In the genomic region with DNA sequence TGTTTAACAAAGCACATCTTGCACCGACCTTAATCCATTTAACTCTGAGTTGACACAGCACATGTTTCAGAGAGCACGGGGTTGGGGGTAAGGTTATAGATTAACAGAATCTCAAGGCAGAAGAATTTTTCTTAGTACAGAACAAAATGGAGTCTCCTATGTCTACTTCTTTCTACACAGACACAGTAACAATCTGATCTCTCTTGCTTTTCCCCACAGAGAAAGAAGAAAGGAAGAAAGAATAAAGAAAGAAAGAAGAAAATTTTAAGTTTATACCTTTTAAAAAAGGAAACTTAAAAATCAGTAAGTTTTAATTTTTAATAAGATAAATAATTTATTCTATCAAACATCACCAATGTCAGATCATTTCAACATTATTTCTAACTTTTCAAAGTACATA, we compare ENCODE assay signal across 5 cellular contexts.
DNase-seq lines count a peak whose midpoint lies in the region; ATAC-seq and TF ChIP-seq lines count a peak whose summit lies in the region.
"Not testable (repeated sequence)": the region's sequence is repeated elsewhere in the genome, so short reads cannot be mapped to it uniquely, and the experiment has no call there.

No MANE protein-coding gene starts in this region.

- not testable (repeated sequence) for DNase-seq in Caco-2; WTC11 (ENCODE audit: low spot score); hepatocyte (ENCODE audit: low spot score); neural progenitor cell (ENCODE audit: low spot score)

- not testable (repeated sequence) for BruUV-seq in Caco-2 (replicated peaks; lab: Mats Ljungman, UMichigan)

- CTCF ChIA-PET in Caco-2 (lab: Charles Lee), result interaction anchor here (0.8 kb wide), 1 partner anchor 374 kb away, joined by 4 read pairs; no protein-coding TSS in a partner anchor
- CTCF ChIA-PET in WTC11 (lab: Charles Lee), result not testable (repeated sequence)

- POLR2A ChIA-PET in Caco-2 (lab: Charles Lee); WTC11 (lab: Charles Lee): not testable (repeated sequence)

- H3K4me3 ChIP-seq in Caco-2 (ENCODE audit: low read depth, low read length); hepatocyte; neural progenitor cell: not testable (repeated sequence)
- peak overlapping the region; percentile 10; the same call in 1 of the 2 replicates for H3K4me3 ChIP-seq in HUES48 (ENCODE audit: low read depth, low read length)

- peaks cover 13% of the 10 kb centered on the region for H3K4me1 ChIP-seq in Caco-2
- peaks cover 62% of the 10 kb centered on the region for H3K4me1 ChIP-seq in HUES48 (ENCODE audit: control insufficient read depth, insufficient read depth, low read length)
- peaks cover 19% of the 10 kb centered on the region for H3K4me1 ChIP-seq in hepatocyte (ENCODE audit: insufficient read depth)
- H3K4me1 ChIP-seq in neural progenitor cell, result peaks cover 34% of the 10 kb centered on the region

- not testable (repeated sequence) for TF ChIP-seq CTCF in Caco-2 (IDR thresholded peaks at IDR 0.05; ENCODE audit: insufficient read depth in 1 of 2, low read depth in 1 of 2, low read length in 1 of 2, severe bottlenecking in 1 of 2, unreplicated experiment in 1 of 2); WTC11 (IDR thresholded peaks at IDR 0.05); hepatocyte (IDR thresholded peaks at IDR 0.05; ENCODE audit: poor library complexity); neural progenitor cell (IDR thresholded peaks at IDR 0.05)

- not testable (repeated sequence) for H4K20me1 ChIP-seq in hepatocyte (ENCODE audit: insufficient read depth, poor library complexity, severe bottlenecking); neural progenitor cell (ENCODE audit: low read depth)

- not testable (repeated sequence) for H3K9ac ChIP-seq in HUES48 (ENCODE audit: low read depth, low read length); neural progenitor cell

- H3K4me1 Mint-ChIP-seq in Caco-2 (ENCODE audit: low read depth, unreplicated experiment), result peaks cover 15% of the 10 kb centered on the region
- H3K4me1 Mint-ChIP-seq in WTC11, result peaks cover 64% of the 10 kb centered on the region
- peaks cover 39% of the 10 kb centered on the region for H3K4me1 Mint-ChIP-seq in neural progenitor cell

- H3K4me2 ChIP-seq in hepatocyte (peak overlapping the region; percentile 19), neural progenitor cell (peak overlapping the region; percentile 63)

- H3K79me2 ChIP-seq in hepatocyte, result peaks cover 14% of the 10 kb centered on the region
- peaks cover 14% of the 10 kb centered on the region for H3K79me2 ChIP-seq in neural progenitor cell (ENCODE audit: low read depth)

- ATAC-seq in WTC11, result not testable (repeated sequence)

- peak overlapping the region; percentile 64 for H3K27ac Mint-ChIP-seq in Caco-2 (ENCODE audit: unreplicated experiment)
- not testable (repeated sequence) for H3K27ac Mint-ChIP-seq in WTC11, neural progenitor cell

- H3F3A ChIP-seq in neural progenitor cell (ENCODE audit: low read depth), result peaks cover 41% of the 10 kb centered on the region

- peak overlapping the region; percentile 59 for H3K27ac ChIP-seq in HUES48 (ENCODE audit: low read depth, low read length)
- H3K27ac ChIP-seq in hepatocyte, result peak overlapping the region; percentile 75
- not testable (repeated sequence) for H3K27ac ChIP-seq in neural progenitor cell

- 12% methylated on average over 2 of the region's 2 CpGs for WGBS in hepatocyte (ENCODE audit: low lambda C conversion rate, missing lambda C conversion rate)

- not testable (repeated sequence) for H3K9me3 Mint-ChIP-seq in Caco-2 (ENCODE audit: unreplicated experiment); WTC11; neural progenitor cell

- not testable (repeated sequence) for H3K9me3 ChIP-seq in Caco-2; HUES48 (ENCODE audit: control insufficient read depth, insufficient read depth, low read length); hepatocyte (ENCODE audit: low read depth); neural progenitor cell (ENCODE audit: low read depth)

- not testable (repeated sequence) for H3K9me2 ChIP-seq in hepatocyte (replicated peaks; ENCODE audit: insufficient read depth)

- intact Hi-C loops in Caco-2 (cut with micrococcal nuclease; ENCODE audit: unreplicated experiment), result loop anchor here (1.0 to 5.0 kb wide), 6 partner anchors 45 to 729 kb away; no protein-coding TSS in a partner anchor

- peak overlapping the region; percentile 45 for H3K4me3 Mint-ChIP-seq in Caco-2 (ENCODE audit: unreplicated experiment)
- peak overlapping the region; percentile 62 for H3K4me3 Mint-ChIP-seq in WTC11
- not testable (repeated sequence) for H3K4me3 Mint-ChIP-seq in neural progenitor cell

- H3K27me3 ChIP-seq in Caco-2 (replicated peaks; ENCODE audit: control insufficient read depth, insufficient read depth, low read length); HUES48 (ENCODE audit: control insufficient read depth, insufficient read depth, low read length); hepatocyte: not testable (repeated sequence)
- H3K27me3 ChIP-seq in neural progenitor cell, result peaks cover 12% of the 10 kb centered on the region

- H3K27me3 Mint-ChIP-seq in Caco-2 (ENCODE audit: insufficient read depth, unreplicated experiment); neural progenitor cell (ENCODE audit: insufficient read depth, low read depth): not testable (repeated sequence)
- H3K27me3 Mint-ChIP-seq in WTC11 (ENCODE audit: low read depth), result peaks cover 38% of the 10 kb centered on the region

- not testable (repeated sequence) for H3K36me3 ChIP-seq in Caco-2 (ENCODE audit: control insufficient read depth, insufficient read depth, low read length); HUES48 (ENCODE audit: control insufficient read depth, insufficient read depth, low read length); hepatocyte (replicated peaks; ENCODE audit: insufficient read depth, low read depth); neural progenitor cell

- H2AFZ ChIP-seq in hepatocyte, result peak overlapping the region; percentile 55
- H2AFZ ChIP-seq in neural progenitor cell (replicated peaks), result not testable (repeated sequence)

- not testable (repeated sequence) for H3K36me3 Mint-ChIP-seq in Caco-2 (ENCODE audit: insufficient read depth, unreplicated experiment); WTC11; neural progenitor cell
